Comparison of ENCODE assay signal across 1 cellular context in genomic region chr9:124861342-124862229, GRCh38.
TF ChIP-seq lines count a peak whose summit lies in the region.

Gene ARPC5L, plus strand, starts transcription at chr9:124862130. Its CDS starts 7,161 bp downstream, at chr9:124869291.
Gene RPL35, minus strand, starts transcription at chr9:124861957. Its CDS starts 45 bp downstream, at chr9:124861912.

TF ChIP-seq in GM12878, 131 proteins besides CTCF, POLR2A, EP300 and RAD21 (continued from another document and continues in another):
- TF ChIP-seq ZBTB4 (CRISPR knock-in tag; IDR thresholded peaks at IDR 0.05) (0 out of 2 replicates have a peak, but pooled peaks have one; percentile 14), HDAC6 (IDR thresholded peaks at IDR 0.05; ENCODE audit: unreplicated experiment) (no peak), USF2 (IDR thresholded peaks at IDR 0.05; ENCODE audit: borderline replicate concordance, low read depth, low read length) (no peak), HDAC2 (IDR thresholded peaks at IDR 0.05) (no peak), YBX1 (IDR thresholded peaks at IDR 0.05) (no peak), BCLAF1 (IDR thresholded peaks at IDR 0.05) (peak; percentile 88), ZBTB33 (IDR thresholded peaks at IDR 0.05) (no peak), ASH2L (IDR thresholded peaks at IDR 0.05; ENCODE audit: borderline replicate concordance, low read depth) (peak; percentile 93), USF1 (IDR thresholded peaks at IDR 0.05; ENCODE audit: borderline replicate concordance, extremely low read length, insufficient read depth, low read depth, low read length) (peak; percentile 24), RCOR1 (conservative IDR thresholded peaks at IDR 0.05; ENCODE audit: low read depth, low read length) (no peak), BACH1 (IDR thresholded peaks at IDR 0.05; ENCODE audit: borderline replicate concordance) (peak; percentile 67), REST (IDR thresholded peaks at IDR 0.05; ENCODE audit: low read depth, low read length) (peak; percentile 52; the same call in 1 of the 2 replicates), ZBED1 (IDR thresholded peaks at IDR 0.05; ENCODE audit: borderline replicate concordance) (no peak), NR2C2 (IDR thresholded peaks at IDR 0.05; ENCODE audit: borderline replicate concordance, control insufficient read depth, insufficient read length, low read depth) (peak; percentile 85), SKIL (IDR thresholded peaks at IDR 0.05; ENCODE audit: low read depth, poor library complexity, severe bottlenecking) (no peak), SREBF1 (IDR thresholded peaks at IDR 0.05; ENCODE audit: low read length) (peak; percentile 93), KDM1A (IDR thresholded peaks at IDR 0.05; ENCODE audit: borderline replicate concordance) (no peak), PBX3 (IDR thresholded peaks at IDR 0.05; ENCODE audit: insufficient replicate concordance, low read depth, low read length) (peak; percentile 21), SP1 (IDR thresholded peaks at IDR 0.05; ENCODE audit: low read depth, low read length) (peak; percentile 94), ETV6 (conservative IDR thresholded peaks at IDR 0.05 in 1 of 2, IDR thresholded peaks at IDR 0.05 in 1 of 2; ENCODE audit: borderline replicate concordance in 1 of 2, low read depth in 1 of 2) (peak in 1 of 2 experiments; percentile 14; a peak in 1 of 4 replicates), MXI1 (IDR thresholded peaks at IDR 0.05; ENCODE audit: low read depth, low read length) (no peak; the same call in 1 of the 2 replicates), STAT1 (conservative IDR thresholded peaks at IDR 0.05) (peak; percentile 86; the same call in 1 of the 2 replicates), ZNF217 (IDR thresholded peaks at IDR 0.05) (no peak; the same call in 1 of the 2 replicates), NFXL1 (IDR thresholded peaks at IDR 0.05; ENCODE audit: borderline replicate concordance) (no peak), YY1 (IDR thresholded peaks at IDR 0.05; ENCODE audit: low read depth, low read length) (peak; percentile 89), BRCA1 (IDR thresholded peaks at IDR 0.05; ENCODE audit: low read depth, low read length) (no peak), CBFB (IDR thresholded peaks at IDR 0.05; ENCODE audit: low read depth) (peak; percentile 77), EED (IDR thresholded peaks at IDR 0.05; ENCODE audit: low read depth) (no peak), SMARCA5 (IDR thresholded peaks at IDR 0.05) (peak; percentile 36; the same call in 1 of the 2 replicates), CREM (IDR thresholded peaks at IDR 0.05; ENCODE audit: low read depth) (peak; percentile 50; the same call in 1 of the 2 replicates), EZH2 (IDR thresholded peaks at IDR 0.05; ENCODE audit: borderline replicate concordance, control insufficient read depth, low read depth, low read length) (no peak), MTA2 (IDR thresholded peaks at IDR 0.05; ENCODE audit: low read depth) (peak; percentile 68; the same call in 1 of the 2 replicates), TCF3 (IDR thresholded peaks at IDR 0.05; ENCODE audit: borderline replicate concordance, insufficient read depth, low read depth, low read length) (peak; percentile 59), LARP7 (IDR thresholded peaks at IDR 0.05) (peak; percentile 96), HCFC1 (IDR thresholded peaks at IDR 0.05; ENCODE audit: low read length) (peak; percentile 71), SRF (IDR thresholded peaks at IDR 0.05; ENCODE audit: low read depth in 2 of 2, low read length in 2 of 2) (peak in 1 of 2 experiments; percentile 64; a peak in 1 of 4 replicates), FOXM1 (IDR thresholded peaks at IDR 0.05; ENCODE audit: low read depth, low read length) (no peak), POU2F2 (IDR thresholded peaks at IDR 0.05; ENCODE audit: borderline replicate concordance, low read depth, low read length) (peak; percentile 88), ZNF274 (IDR thresholded peaks at IDR 0.05; ENCODE audit: insufficient read depth, insufficient read length) (no peak), ELK1 (IDR thresholded peaks at IDR 0.05; ENCODE audit: low read depth, low read length) (peak; percentile 36; the same call in 1 of the 2 replicates), TARDBP (IDR thresholded peaks at IDR 0.05; ENCODE audit: borderline replicate concordance) (peak; percentile 25; the same call in 1 of the 2 replicates), PAX8 (IDR thresholded peaks at IDR 0.05) (no peak), MYB (IDR thresholded peaks at IDR 0.05; ENCODE audit: borderline replicate concordance, low read depth, low read length) (no peak)
